ENCODE assay signal across 11 cellular contexts in the genomic region with DNA sequence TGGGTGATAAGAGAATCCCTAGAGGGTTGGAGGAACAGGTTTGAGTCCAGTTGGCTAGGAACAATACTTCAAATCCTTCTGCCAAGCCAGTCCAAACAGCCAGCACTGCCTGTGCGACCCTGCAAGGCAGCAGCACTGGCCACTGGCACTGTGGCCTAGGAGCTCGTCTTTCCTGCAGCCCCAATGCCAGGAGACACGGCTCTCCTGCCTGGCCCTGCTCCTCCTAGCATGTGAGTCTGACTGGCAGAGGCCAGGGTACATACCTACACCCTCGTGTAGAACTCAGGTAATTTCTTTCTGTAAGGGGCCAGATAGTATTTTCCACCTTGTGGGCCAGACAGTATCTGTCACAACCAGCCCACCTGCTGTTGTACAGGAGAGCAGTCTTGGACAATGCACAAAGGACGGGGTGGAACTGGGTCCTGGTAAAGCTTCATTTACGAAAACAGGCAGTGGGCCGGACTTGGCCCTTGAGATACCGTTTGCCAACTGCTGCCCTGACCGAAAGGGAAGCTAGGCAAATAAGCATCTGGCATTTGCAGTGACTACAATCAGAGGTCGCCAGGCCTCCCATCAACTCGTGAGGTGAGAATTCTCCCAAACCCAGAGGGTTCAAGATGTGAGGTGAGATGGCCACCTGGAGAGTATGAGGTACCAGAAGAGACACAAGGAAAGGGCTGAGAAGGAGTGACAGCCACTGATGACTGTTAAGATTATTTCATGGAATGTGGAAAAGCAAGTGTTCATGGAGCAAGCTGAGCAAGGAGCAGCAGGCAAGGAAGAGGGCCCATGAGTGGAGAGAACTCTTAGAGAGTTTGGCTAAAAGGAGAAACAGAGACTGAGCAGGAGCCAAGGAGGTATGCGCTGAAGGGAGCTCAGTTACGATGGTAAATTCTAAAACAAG. TPM values are rescaled to one million over a fixed set of nuclear protein-coding genes. Genes with fewer than 3 reads are reported as not detected.
DNase-seq lines count a peak whose midpoint lies in the region; ATAC-seq and TF ChIP-seq lines count a peak whose summit lies in the region.
"Had no signal": no experiment of that assay in that cellular context is flagged by ENCODE, and none has a peak within 500 bp of the region (broad histone marks: within the 10 kb centered on the region; RNA-seq: fewer than 3 reads in every experiment).

No MANE protein-coding gene starts in this region.

- no peak for DNase-seq in activated T-cell treated with anti-CD3 and anti-CD28 coated beads, Interleukin-2, amount 50 U/mL, for 72 hours
- no peak for DNase-seq in activated T-cell treated with anti-CD3 and anti-CD28 coated beads, Interleukin-2, amount 50 U/mL, for 48 hours
- no peak for DNase-seq in WTC11 (ENCODE audit: low spot score)
- DNase-seq in left lobe of liver (ENCODE audit: low spot score) = peak; percentile 65
- no peak for DNase-seq in stimulated activated effector memory CD8-positive, alpha-beta T cell treated with anti-CD3 and anti-CD28 coated beads, Interleukin-12 subunit alpha, Interleukin-12 subunit beta, amount 100 ng/mL, for 72 hours (ENCODE audit: low spot score in 2 of 2)
- DNase-seq in NCI-H2107 treated with DMSO at 0.1 percent for 48 hours (lab: John Stamatoyannopoulos, UW; ENCODE audit: unreplicated experiment) = no peak
- DNase-seq in cortex of kidney (lab: John Stamatoyannopoulos, UW) = no peak
- DNase-seq in DMS153 (lab: John Stamatoyannopoulos, UW) = no peak
- DNase-seq: DMS53; NK-92 treated with Interleukin-12 subunit alpha and Interleukin-12 subunit beta, amount 100 ng/mL, for 24 hours had no signal

- H3K36me3 Mint-ChIP-seq in activated T-cell treated with anti-CD3 and anti-CD28 coated beads, Interleukin-2, amount 50 U/mL, for 72 hours (ENCODE audit: insufficient read depth in 2 of 2) = peaks cover 9 to 14% of the 10 kb centered on the region in 2 donors
- H3K36me3 Mint-ChIP-seq in WTC11 = peaks cover 13% of the 10 kb centered on the region
- peaks cover 90% of the 10 kb centered on the region for H3K36me3 Mint-ChIP-seq in stimulated activated effector memory CD8-positive, alpha-beta T cell treated with anti-CD3 and anti-CD28 coated beads, Interleukin-12 subunit alpha, Interleukin-12 subunit beta, amount 100 ng/mL, for 72 hours

- peaks cover 25% of the 10 kb centered on the region for H3K4me1 Mint-ChIP-seq in activated T-cell treated with anti-CD3 and anti-CD28 coated beads, Interleukin-2, amount 50 U/mL, for 72 hours (ENCODE audit: low read depth)
- H3K4me1 Mint-ChIP-seq in WTC11 = peaks cover 31% of the 10 kb centered on the region
- H3K4me1 Mint-ChIP-seq in stimulated activated effector memory CD8-positive, alpha-beta T cell treated with anti-CD3 and anti-CD28 coated beads, Interleukin-12 subunit alpha, Interleukin-12 subunit beta, amount 100 ng/mL, for 72 hours = peaks cover 50% of the 10 kb centered on the region

- H3K9me3 Mint-ChIP-seq in activated T-cell treated with anti-CD3 and anti-CD28 coated beads, Interleukin-2, amount 50 U/mL, for 72 hours = no peaks in the 10 kb centered on the region
- no peaks in the 10 kb centered on the region for H3K9me3 Mint-ChIP-seq in WTC11
- H3K9me3 Mint-ChIP-seq in stimulated activated effector memory CD8-positive, alpha-beta T cell treated with anti-CD3 and anti-CD28 coated beads, Interleukin-12 subunit alpha, Interleukin-12 subunit beta, amount 100 ng/mL, for 72 hours = no peaks in the 10 kb centered on the region
- H3K9me3 Mint-ChIP-seq: neural crest cell had no signal

- H3K27me3 Mint-ChIP-seq in activated T-cell treated with anti-CD3 and anti-CD28 coated beads, Interleukin-2, amount 50 U/mL, for 72 hours (ENCODE audit: low read depth) = peaks cover 32% of the 10 kb centered on the region
- H3K27me3 Mint-ChIP-seq in WTC11 (ENCODE audit: low read depth) = no peaks in the 10 kb centered on the region; the same call in 1 of the 2 replicates

- ATAC-seq in activated T-cell treated with anti-CD3 and anti-CD28 coated beads, Interleukin-2, amount 50 U/mL, for 72 hours (replicated peaks in 1 of 2) = no peak
- ATAC-seq in WTC11 (no peak), left lobe of liver (peak; percentile 85)
- no peak for ATAC-seq in stimulated activated effector memory CD8-positive, alpha-beta T cell treated with anti-CD3 and anti-CD28 coated beads, Interleukin-12 subunit alpha, Interleukin-12 subunit beta, amount 100 ng/mL, for 72 hours

- CTCF ChIA-PET in WTC11 (lab: Charles Lee) = interaction anchor here (0.6 to 1.5 kb wide), 3 partner anchors 12 to 36 kb away, joined by 3 to 4 read pairs (median 4); no protein-coding TSS in a partner anchor

- POLR2A ChIA-PET in WTC11 (lab: Charles Lee) = no interaction called here

- no peak for TF ChIP-seq CTCF in WTC11 (IDR thresholded peaks at IDR 0.05)

- H3K4me3 Mint-ChIP-seq in activated T-cell treated with anti-CD3 and anti-CD28 coated beads, Interleukin-2, amount 50 U/mL, for 72 hours = no peak overlapping the region
- H3K4me3 Mint-ChIP-seq in WTC11 = no peak overlapping the region
- H3K4me3 Mint-ChIP-seq in stimulated activated effector memory CD8-positive, alpha-beta T cell treated with anti-CD3 and anti-CD28 coated beads, Interleukin-12 subunit alpha, Interleukin-12 subunit beta, amount 100 ng/mL, for 72 hours = no peak overlapping the region
- H3K4me3 Mint-ChIP-seq: neural crest cell had no signal

- H3K27ac Mint-ChIP-seq in activated T-cell treated with anti-CD3 and anti-CD28 coated beads, Interleukin-2, amount 50 U/mL, for 72 hours = peak overlapping the region; percentile 39
- peak overlapping the region; percentile 85; the same call in 1 of the 2 replicates for H3K27ac Mint-ChIP-seq in WTC11
- H3K27ac Mint-ChIP-seq in stimulated activated effector memory CD8-positive, alpha-beta T cell treated with anti-CD3 and anti-CD28 coated beads, Interleukin-12 subunit alpha, Interleukin-12 subunit beta, amount 100 ng/mL, for 72 hours = peak overlapping the region; percentile 81

TF ChIP-seq in WTC11, 78 proteins besides CTCF, POLR2A, EP300 and RAD21 (continues in another document):
- TF ChIP-seq OVOL2 (CRISPR knock-in tag; IDR thresholded peaks at IDR 0.05; ENCODE audit: borderline replicate concordance) (no peak), ZNF317 (CRISPR knock-in tag; IDR thresholded peaks at IDR 0.05; ENCODE audit: borderline replicate concordance, low read depth) (no peak), NR1H2 (CRISPR knock-in tag; IDR thresholded peaks at IDR 0.05) (no peak)
- TF ChIP-seq, protein P1, sequence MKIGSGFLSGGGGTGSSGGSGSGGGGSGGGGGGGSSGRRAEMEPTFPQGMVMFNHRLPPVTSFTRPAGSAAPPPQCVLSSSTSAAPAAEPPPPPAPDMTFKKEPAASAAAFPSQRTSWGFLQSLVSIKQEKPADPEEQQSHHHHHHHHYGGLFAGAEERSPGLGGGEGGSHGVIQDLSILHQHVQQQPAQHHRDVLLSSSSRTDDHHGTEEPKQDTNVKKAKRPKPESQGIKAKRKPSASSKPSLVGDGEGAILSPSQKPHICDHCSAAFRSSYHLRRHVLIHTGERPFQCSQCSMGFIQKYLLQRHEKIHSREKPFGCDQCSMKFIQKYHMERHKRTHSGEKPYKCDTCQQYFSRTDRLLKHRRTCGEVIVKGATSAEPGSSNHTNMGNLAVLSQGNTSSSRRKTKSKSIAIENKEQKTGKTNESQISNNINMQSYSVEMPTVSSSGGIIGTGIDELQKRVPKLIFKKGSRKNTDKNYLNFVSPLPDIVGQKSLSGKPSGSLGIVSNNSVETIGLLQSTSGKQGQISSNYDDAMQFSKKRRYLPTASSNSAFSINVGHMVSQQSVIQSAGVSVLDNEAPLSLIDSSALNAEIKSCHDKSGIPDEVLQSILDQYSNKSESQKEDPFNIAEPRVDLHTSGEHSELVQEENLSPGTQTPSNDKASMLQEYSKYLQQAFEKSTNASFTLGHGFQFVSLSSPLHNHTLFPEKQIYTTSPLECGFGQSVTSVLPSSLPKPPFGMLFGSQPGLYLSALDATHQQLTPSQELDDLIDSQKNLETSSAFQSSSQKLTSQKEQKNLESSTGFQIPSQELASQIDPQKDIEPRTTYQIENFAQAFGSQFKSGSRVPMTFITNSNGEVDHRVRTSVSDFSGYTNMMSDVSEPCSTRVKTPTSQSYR (CRISPR knock-in tag; IDR thresholded peaks at IDR 0.05) = no peak
- TF ChIP-seq, protein P2, sequence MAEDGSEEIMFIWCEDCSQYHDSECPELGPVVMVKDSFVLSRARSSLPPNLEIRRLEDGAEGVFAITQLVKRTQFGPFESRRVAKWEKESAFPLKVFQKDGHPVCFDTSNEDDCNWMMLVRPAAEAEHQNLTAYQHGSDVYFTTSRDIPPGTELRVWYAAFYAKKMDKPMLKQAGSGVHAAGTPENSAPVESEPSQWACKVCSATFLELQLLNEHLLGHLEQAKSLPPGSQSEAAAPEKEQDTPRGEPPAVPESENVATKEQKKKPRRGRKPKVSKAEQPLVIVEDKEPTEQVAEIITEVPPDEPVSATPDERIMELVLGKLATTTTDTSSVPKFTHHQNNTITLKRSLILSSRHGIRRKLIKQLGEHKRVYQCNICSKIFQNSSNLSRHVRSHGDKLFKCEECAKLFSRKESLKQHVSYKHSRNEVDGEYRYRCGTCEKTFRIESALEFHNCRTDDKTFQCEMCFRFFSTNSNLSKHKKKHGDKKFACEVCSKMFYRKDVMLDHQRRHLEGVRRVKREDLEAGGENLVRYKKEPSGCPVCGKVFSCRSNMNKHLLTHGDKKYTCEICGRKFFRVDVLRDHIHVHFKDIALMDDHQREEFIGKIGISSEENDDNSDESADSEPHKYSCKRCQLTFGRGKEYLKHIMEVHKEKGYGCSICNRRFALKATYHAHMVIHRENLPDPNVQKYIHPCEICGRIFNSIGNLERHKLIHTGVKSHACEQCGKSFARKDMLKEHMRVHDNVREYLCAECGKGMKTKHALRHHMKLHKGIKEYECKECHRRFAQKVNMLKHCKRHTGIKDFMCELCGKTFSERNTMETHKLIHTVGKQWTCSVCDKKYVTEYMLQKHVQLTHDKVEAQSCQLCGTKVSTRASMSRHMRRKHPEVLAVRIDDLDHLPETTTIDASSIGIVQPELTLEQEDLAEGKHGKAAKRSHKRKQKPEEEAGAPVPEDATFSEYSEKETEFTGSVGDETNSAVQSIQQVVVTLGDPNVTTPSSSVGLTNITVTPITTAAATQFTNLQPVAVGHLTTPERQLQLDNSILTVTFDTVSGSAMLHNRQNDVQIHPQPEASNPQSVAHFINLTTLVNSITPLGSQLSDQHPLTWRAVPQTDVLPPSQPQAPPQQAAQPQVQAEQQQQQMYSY (CRISPR knock-in tag; IDR thresholded peaks at IDR 0.05) = no peak

RNA-seq across cellular contexts. Expression of a gene that starts 29.8 kb away (rescaled TPM):
- total RNA-seq in activated T-cell treated with anti-CD3 and anti-CD28 coated beads, Interleukin-2, amount 50 U/mL, for 72 hours = 100 to 1,000 TPM; 131 to 150 TPM
- total RNA-seq in WTC11 (2021) (32.1 to 48.0 TPM (median 45.2 TPM) in 3 replicates), left lobe of liver (58.4 TPM)

RNA-seq across cellular contexts. Expression of a gene that starts 48.1 kb away (rescaled TPM):
- 10 to 100 TPM; 70.4 to 73.5 TPM for total RNA-seq in activated T-cell treated with anti-CD3 and anti-CD28 coated beads, Interleukin-2, amount 50 U/mL, for 72 hours
- 28.7 to 36.2 TPM (median 33.7 TPM) in 3 replicates for total RNA-seq in WTC11 (2021)
- total RNA-seq in left lobe of liver = 13.9 TPM
